Comparison of ENCODE assay signal across 13 cellular contexts in the genomic region with DNA sequence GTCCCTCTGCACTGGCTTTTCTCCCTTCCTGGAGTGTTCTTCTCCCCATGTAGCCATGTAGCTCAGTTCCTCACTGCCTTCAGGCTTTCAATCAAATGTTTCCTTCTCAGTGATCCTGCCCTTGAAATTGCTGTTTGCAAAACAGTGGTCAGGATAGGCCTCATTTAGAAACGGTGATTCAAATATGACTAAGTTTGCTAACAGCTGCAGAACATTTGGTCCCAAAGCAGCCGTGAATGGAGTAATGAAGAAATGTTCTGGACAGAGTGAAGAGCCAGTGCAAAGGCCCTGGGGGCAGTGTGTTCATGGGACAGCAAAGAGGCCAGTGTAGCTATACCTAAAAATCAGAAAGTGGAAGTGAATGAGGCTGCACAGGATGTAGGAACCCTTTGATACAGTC.
A peak's percentile ranks its signal among the peaks of the same experiment; 100 is the strongest.
DNase-seq lines count a peak whose midpoint lies in the region; ATAC-seq and TF ChIP-seq lines count a peak whose summit lies in the region.
"Had no signal": no experiment of that assay in that cellular context is flagged by ENCODE, and none has a peak within 500 bp of the region (broad histone marks: within the 10 kb centered on the region; RNA-seq: fewer than 3 reads in every experiment).

No MANE protein-coding gene starts in this region.

- H3K4me3 ChIP-seq in HFF-Myc (replicated peaks; ENCODE audit: low read depth, low read length): no peak overlapping the region
- H3K4me3 ChIP-seq in astrocyte of the cerebellum (ENCODE audit: low read depth, low read length): no peak overlapping the region
- H3K4me3 ChIP-seq in skeletal muscle satellite cell (ENCODE audit: low read length): peak overlapping the region; percentile 51
- H3K4me3 ChIP-seq: smooth muscle cell had no signal

- no peaks in the 10 kb centered on the region for H3K27me3 ChIP-seq in skeletal muscle satellite cell (ENCODE audit: control insufficient read depth, insufficient read depth, low read length)

- ATAC-seq in GM19395 (IDR thresholded peaks at IDR 0.05; ENCODE audit: unreplicated experiment): no peak
- ATAC-seq: HCT116 had no signal

- H3K9ac ChIP-seq in skeletal muscle satellite cell (ENCODE audit: low read depth, low read length): peak overlapping the region; percentile 73

- H3K4me1 ChIP-seq in skeletal muscle satellite cell (ENCODE audit: control insufficient read depth, insufficient read depth, low read length): peaks cover 23% of the 10 kb centered on the region

- TF ChIP-seq CTCF in HFF-Myc (IDR thresholded peaks at IDR 0.05; ENCODE audit: low read depth, low read length, missing control alignments): no peak
- no peak for TF ChIP-seq CTCF in astrocyte of the cerebellum (IDR thresholded peaks at IDR 0.05; ENCODE audit: low read depth, low read length, missing control alignments)

- DNase-seq in HFF-Myc (ENCODE audit: extremely low read depth, low read depth): peak; percentile 10
- peak; percentile 18 for DNase-seq in astrocyte of the cerebellum (ENCODE audit: low read depth)
- peak; percentile 6 for DNase-seq in glomerular visceral epithelial cell (ENCODE audit: extremely low spot score)
- no peak for DNase-seq in T-helper 1 cell
- no peak for DNase-seq in SIG-M5 (lab: John Stamatoyannopoulos, UW)
- DNase-seq in activated effector memory CD4-positive, alpha-beta T cell treated with anti-CD3 and anti-CD28 coated beads, Interleukin-2, amount 50 U/mL, for 16 hours: no peak
- DNase-seq: activated CD4-positive, alpha-beta T cell treated with anti-CD3 and anti-CD28 coated beads, Interleukin-2, amount 50 U/mL, for 1 hour; CD8-positive, alpha-beta memory T cell; GDM1 had no signal

- in situ Hi-C loops in astrocyte of the cerebellum (cut with HindIII; ENCODE audit: low sequenced_read_pairs): no loop called here

- no peaks in the 10 kb centered on the region for H3K36me3 ChIP-seq in skeletal muscle satellite cell (ENCODE audit: insufficient read depth, low read length)

- no peaks in the 10 kb centered on the region for H3K9me3 ChIP-seq in skeletal muscle satellite cell (replicated peaks; ENCODE audit: low read length)

- peak overlapping the region; percentile 55 for H3K4me2 ChIP-seq in skeletal muscle satellite cell (ENCODE audit: low read length)
- H3K4me2 ChIP-seq: smooth muscle cell had no signal

Comparison
In these comparisons a context has a peak if more than half of its experiments do, and no peak if none do; other contexts are left out.
1. DNase-seq: peak in HFF-Myc (single experiment), astrocyte of the cerebellum (single experiment) and glomerular visceral epithelial cell (single experiment); none in T-helper 1 cell (0 of 5), SIG-M5 (single experiment) and activated effector memory CD4-positive, alpha-beta T cell treated with anti-CD3 and anti-CD28 coated beads, Interleukin-2, amount 50 U/mL, for 16 hours (single experiment).